ENCODE assay signal across 11 cellular contexts in genomic region chr6:85498596-85499258, GRCh38. TPM values are rescaled to one million over a fixed set of nuclear protein-coding genes. Genes with fewer than 3 reads are reported as not detected.
DNase-seq lines count a peak whose midpoint lies in the region; ATAC-seq and TF ChIP-seq lines count a peak whose summit lies in the region.
"Had no signal": no experiment of that assay in that cellular context is flagged by ENCODE, and none has a peak within 500 bp of the region (broad histone marks: within the 10 kb centered on the region; RNA-seq: fewer than 3 reads in every experiment).

No MANE protein-coding gene starts in this region.

- intact Hi-C loops in mammary epithelial cell (cut with micrococcal nuclease) (no loop called here), lower lobe of right lung (cut with DNase I) (no loop called here)

- no peaks in the 10 kb centered on the region for H4K20me1 ChIP-seq in mammary epithelial cell (ENCODE audit: insufficient read depth, low read length)

- TF ChIP-seq CTCF in mammary epithelial cell (conservative IDR thresholded peaks at IDR 0.05 in 1 of 2, IDR thresholded peaks at IDR 0.05 in 1 of 2; ENCODE audit: extremely low read depth in 1 of 2, insufficient read depth in 1 of 2, low read depth in 1 of 2, low read length in 2 of 2) (no peak), lower lobe of right lung (IDR thresholded peaks at IDR 0.05) (no peak), RWPE1 (conservative IDR thresholded peaks at IDR 0.05; ENCODE audit: low read depth) (no peak)

- peaks cover 6% of the 10 kb centered on the region for H3K36me3 ChIP-seq in mammary epithelial cell (ENCODE audit: insufficient read depth, low read length)
- H3K36me3 ChIP-seq in lower lobe of right lung = peaks cover 20% of the 10 kb centered on the region

- H3K79me2 ChIP-seq in mammary epithelial cell (ENCODE audit: insufficient read depth, low read length) = no peaks in the 10 kb centered on the region

- H3K4me2 ChIP-seq in mammary epithelial cell (ENCODE audit: insufficient read depth, low read depth, low read length) = no peak overlapping the region

- 35% methylated on average over 2 of the region's 2 CpGs for WGBS in mammary epithelial cell (ENCODE audit: low coverage, missing lambda C conversion rate)

- H3K27ac ChIP-seq in mammary epithelial cell (ENCODE audit: insufficient read depth, low read depth, low read length) (no peak overlapping the region), lower lobe of right lung (no peak overlapping the region), RWPE1 (no peak overlapping the region)

- CTCF ChIA-PET in mammary epithelial cell (lab: Charles Lee; ENCODE audit: low non-redundant PET) (no interaction called here), RWPE1 (lab: Yijun Ruan, JAX) (interaction anchor here (0.6 kb wide), 1 partner anchor 16 kb away, joined by 3 read pairs; no protein-coding TSS in a partner anchor)

- ATAC-seq in lower lobe of right lung = peak; percentile 73 to 76
- ATAC-seq in GM21381 (IDR thresholded peaks at IDR 0.05; ENCODE audit: unreplicated experiment) = no peak

- POLR2A ChIA-PET in RWPE1 (lab: Yijun Ruan, JAX; ENCODE audit: low non-redundant PET) = no interaction called here

- DNase-seq in EL (peak; percentile 14), NCI-H1105 (lab: John Stamatoyannopoulos, UW) (peak; percentile 43), mammary epithelial cell (peak; percentile 83), lower lobe of right lung (no peak), RWPE1 (ENCODE audit: low spot score) (no peak), HCEC 1CT (no peak)
- DNase-seq in stimulated activated naive CD4-positive, alpha-beta T cell treated with Interleukin-2 at 50 U/mL for 16 hours (lab: John Stamatoyannopoulos, UW) = no peak
- DNase-seq: NCI-H446, T-cell had no signal

- no TSS peak for BruUV-seq in mammary epithelial cell (replicated peaks; lab: Mats Ljungman, UMichigan)

- H3K4me3 ChIP-seq in mammary epithelial cell (replicated peaks in 1 of 3; ENCODE audit: insufficient read depth in 1 of 3, low read depth in 2 of 3, low read length in 3 of 3) = no peak overlapping the region
- no peak overlapping the region for H3K4me3 ChIP-seq in lower lobe of right lung

- H3K9me3 ChIP-seq in mammary epithelial cell (replicated peaks; ENCODE audit: insufficient read depth, low read length) (peaks cover 3% of the 10 kb centered on the region), lower lobe of right lung (no peaks in the 10 kb centered on the region)

- no peak overlapping the region for H2AFZ ChIP-seq in mammary epithelial cell (ENCODE audit: low read depth, low read length)

- peaks cover 24% of the 10 kb centered on the region for H3K4me1 ChIP-seq in mammary epithelial cell (ENCODE audit: insufficient read depth, low read length)
- H3K4me1 ChIP-seq in lower lobe of right lung = no peaks in the 10 kb centered on the region

- dilution Hi-C loops in mammary epithelial cell (cut with HindIII; ENCODE audit: low sequenced_read_pairs) = no loop called here

- no peak overlapping the region for H3K9ac ChIP-seq in mammary epithelial cell (ENCODE audit: insufficient read depth, low read length)

- in situ Hi-C loops in mammary epithelial cell (cut with MboI; ENCODE audit: low sequenced_read_pairs in 2 of 2) = no loop called here

- H3K27me3 ChIP-seq in mammary epithelial cell (ENCODE audit: insufficient read depth, low read length) (no peaks in the 10 kb centered on the region), lower lobe of right lung (ENCODE audit: low read depth) (no peaks in the 10 kb centered on the region)

RNA-seq across cellular contexts. Expression of gene NT5E, which starts 48.8 kb away (rescaled TPM):
- total RNA-seq in mammary epithelial cell (100 to 1,000 TPM in 1 of 2 donors, 10 to 100 TPM in 1; 74.2 to 228 TPM), lower lobe of right lung (18.0 TPM)
- 148 TPM for polyA plus RNA-seq in mammary epithelial cell
- 174 TPM for polyA minus RNA-seq in mammary epithelial cell
- polyA plus RNA-seq: neural cell had no signal

Comparison
In these comparisons a context has a peak if more than half of its experiments do, and no peak if none do; other contexts are left out.
1. DNase-seq: peak in EL (single experiment), NCI-H1105 (single experiment) and mammary epithelial cell (single experiment); none in lower lobe of right lung (single experiment), stimulated activated naive CD4-positive, alpha-beta T cell treated with Interleukin-2 at 50 U/mL for 16 hours (single experiment), RWPE1 (single experiment) and HCEC 1CT (single experiment).